ENCODE assay signal across 7 cellular contexts in the genomic region with DNA sequence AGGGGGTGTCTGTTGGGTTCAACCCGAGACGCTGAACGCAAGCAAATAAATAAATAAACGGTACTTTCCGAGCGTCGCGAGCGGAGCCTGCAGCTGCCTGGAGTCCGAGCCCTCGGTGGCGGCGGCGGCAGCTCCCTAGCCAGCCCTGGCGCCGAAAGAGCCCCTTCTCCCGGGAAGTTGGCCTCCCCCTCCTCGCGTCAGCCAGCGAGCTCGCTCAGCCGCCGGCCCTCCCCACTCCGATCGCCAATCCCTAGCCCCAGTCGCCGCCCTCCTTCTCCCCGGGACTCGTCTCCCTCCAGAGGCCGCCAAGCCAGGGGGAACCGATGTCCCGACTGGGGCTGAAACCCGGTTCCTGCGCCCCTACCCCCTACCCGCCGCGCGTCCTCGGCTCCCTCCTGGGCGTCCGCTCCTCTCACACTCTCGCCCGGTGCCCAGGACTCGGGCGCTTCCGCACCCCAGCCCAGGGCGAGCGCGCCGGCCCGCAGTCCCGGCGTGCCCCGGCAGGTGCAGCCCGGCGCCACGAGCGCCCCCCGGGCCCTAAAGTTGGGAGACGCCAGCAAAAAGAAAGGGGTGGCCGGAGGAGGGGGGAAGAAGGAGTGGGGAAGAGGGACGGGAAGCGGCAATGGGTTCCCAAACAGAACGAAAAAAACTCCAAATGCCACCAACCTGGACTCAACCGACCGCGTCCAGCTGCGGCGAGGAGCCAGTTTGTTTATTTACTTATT. TPM values are rescaled to one million over a fixed set of nuclear protein-coding genes. Genes with fewer than 3 reads are reported as not detected.
DNase-seq lines count a peak whose midpoint lies in the region; ATAC-seq and TF ChIP-seq lines count a peak whose summit lies in the region.

A gene with protein sequence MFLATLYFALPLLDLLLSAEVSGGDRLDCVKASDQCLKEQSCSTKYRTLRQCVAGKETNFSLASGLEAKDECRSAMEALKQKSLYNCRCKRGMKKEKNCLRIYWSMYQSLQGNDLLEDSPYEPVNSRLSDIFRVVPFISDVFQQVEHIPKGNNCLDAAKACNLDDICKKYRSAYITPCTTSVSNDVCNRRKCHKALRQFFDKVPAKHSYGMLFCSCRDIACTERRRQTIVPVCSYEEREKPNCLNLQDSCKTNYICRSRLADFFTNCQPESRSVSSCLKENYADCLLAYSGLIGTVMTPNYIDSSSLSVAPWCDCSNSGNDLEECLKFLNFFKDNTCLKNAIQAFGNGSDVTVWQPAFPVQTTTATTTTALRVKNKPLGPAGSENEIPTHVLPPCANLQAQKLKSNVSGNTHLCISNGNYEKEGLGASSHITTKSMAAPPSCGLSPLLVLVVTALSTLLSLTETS (minus strand): TSS at position 710 of the 725 bp plus-strand sequence. CDS start 1,177 bp downstream, outside the sequence.

- H3K9me3 ChIP-seq in NT2/D1 (ENCODE audit: insufficient read depth, low read length) = no peaks in the 10 kb centered on the region
- no peaks in the 10 kb centered on the region for H3K9me3 ChIP-seq in neuronal stem cell (replicated peaks in 1 of 2; ENCODE audit: control insufficient read depth in 2 of 2, insufficient read depth in 1 of 2, low read depth in 1 of 2, low read length in 2 of 2)

- no peak within 1 kb of the TSS for H2BK12ac ChIP-seq in neuronal stem cell (ENCODE audit: low read length)

- in situ Hi-C loops in GM13976 (cut with MboI; ENCODE audit: low sequenced_read_pairs, unreplicated experiment) = no loop called here

- H2BK5ac ChIP-seq in neuronal stem cell (ENCODE audit: low read length) = no peak within 1 kb of the TSS

- no peak within 1 kb of the TSS for H2BK15ac ChIP-seq in neuronal stem cell (ENCODE audit: low read length)

- H3K27ac ChIP-seq in neuronal stem cell (replicated peaks; ENCODE audit: low read length) = no peak within 1 kb of the TSS

- TF ChIP-seq CTCF in GM13976 (IDR thresholded peaks at IDR 0.05; ENCODE audit: borderline replicate concordance, control extremely low read depth, extremely low read depth, insufficient read depth, missing control alignments) (no peak), fibroblast of pulmonary artery (IDR thresholded peaks at IDR 0.05; ENCODE audit: low read length, missing control alignments) (no peak)

- H3K23ac ChIP-seq in neuronal stem cell (ENCODE audit: low read depth, low read length, poor library complexity) = peak within 1 kb of the TSS; percentile 77

- no peak within 1 kb of the TSS for H4K8ac ChIP-seq in neuronal stem cell (ENCODE audit: low read depth, low read length)

- peak within 1 kb of the TSS; percentile 100 for H3K4me2 ChIP-seq in neuronal stem cell (ENCODE audit: insufficient read depth, low read length, poor library complexity, severe bottlenecking)

- H3K4me1 ChIP-seq in NT2/D1 (ENCODE audit: insufficient read depth, insufficient read length) (no peaks in the 10 kb centered on the region), neuronal stem cell (ENCODE audit: control insufficient read depth in 2 of 2, insufficient read depth in 1 of 2, low read depth in 1 of 2, low read length in 2 of 2) (peaks cover 9 to 10% of the 10 kb centered on the region in 2 donors)

- no peak within 1 kb of the TSS for H4K91ac ChIP-seq in neuronal stem cell (ENCODE audit: low read depth, low read length, poor library complexity)

- H3K27me3 ChIP-seq in NT2/D1 (ENCODE audit: insufficient read depth, insufficient read length) (peaks cover 81% of the 10 kb centered on the region), neuronal stem cell (ENCODE audit: control insufficient read depth in 3 of 3, insufficient read depth in 3 of 3, low read depth in 1 of 3, low read length in 3 of 3) (peaks cover 0 to 57% (median 8%) of the 10 kb centered on the region in 3 experiments)

- no peak within 1 kb of the TSS for H3K14ac ChIP-seq in neuronal stem cell (ENCODE audit: low read length)

- no peak for ATAC-seq in HG02571 (IDR thresholded peaks at IDR 0.05; ENCODE audit: unreplicated experiment)

- H3K9ac ChIP-seq in NT2/D1 (ENCODE audit: insufficient read length, low read depth) (peak within 1 kb of the TSS; percentile 61), neuronal stem cell (ENCODE audit: low read depth, low read length, poor library complexity) (peak within 1 kb of the TSS; percentile 72)

- H2AK5ac ChIP-seq in neuronal stem cell (ENCODE audit: low read depth, low read length) = peak within 1 kb of the TSS; percentile 29

- peak; percentile 49 for DNase-seq in GM13976 (ENCODE audit: low spot score)
- no peak for DNase-seq in NT2/D1 (ENCODE audit: low read depth, low spot score)
- DNase-seq in fibroblast of pulmonary artery (ENCODE audit: low read depth) = peak; percentile 13
- peak; percentile 40 for DNase-seq in neuronal stem cell (ENCODE audit: low spot score)
- no peak for DNase-seq in pons (ENCODE audit: low spot score)
- no peak for DNase-seq in NCI-H2196 (lab: John Stamatoyannopoulos, UW; ENCODE audit: unreplicated experiment)

- H3K36me3 ChIP-seq in NT2/D1 (ENCODE audit: insufficient read depth, insufficient read length, low read length) (no peaks in the 10 kb centered on the region), neuronal stem cell (replicated peaks in 1 of 2; ENCODE audit: control insufficient read depth in 2 of 2, insufficient read depth in 2 of 2, low read length in 2 of 2) (peaks cover 0 to 32% of the 10 kb centered on the region in 2 donors)

- no peak within 1 kb of the TSS for H3K4ac ChIP-seq in neuronal stem cell (ENCODE audit: low read length)

- peak within 1 kb of the TSS; percentile 96 for H2AFZ ChIP-seq in neuronal stem cell (ENCODE audit: low read length)

- WGBS in neuronal stem cell (ENCODE audit: extremely low coverage in 2 of 2, insufficient read length in 2 of 2, insufficient replicate concordance in 1 of 2), 2 donors = no CpG with 5 or more reads among the region's 69 CpGs

- H2BK120ac ChIP-seq in neuronal stem cell (ENCODE audit: low read depth, low read length) = no peak within 1 kb of the TSS

- H3K79me1 ChIP-seq in neuronal stem cell (ENCODE audit: low read depth, low read length) = no peaks in the 10 kb centered on the region

- H3K18ac ChIP-seq in neuronal stem cell (ENCODE audit: low read length) = peak within 1 kb of the TSS; percentile 87

- H3K4me3 ChIP-seq in NT2/D1 (ENCODE audit: insufficient read length, low read depth) = peak within 1 kb of the TSS; percentile 61
- peak within 1 kb of the TSS; percentile 27 for H3K4me3 ChIP-seq in fibroblast of pulmonary artery (replicated peaks; ENCODE audit: low read depth, low read length)
- peak within 1 kb of the TSS; percentile 83 to 88 for H3K4me3 ChIP-seq in neuronal stem cell (ENCODE audit: low read length in 2 of 2)

RNA-seq across cellular contexts. Expression of the gene that starts here (rescaled TPM):
- 2.8 TPM for polyA plus RNA-seq in neuronal stem cell (2013, experiment 1 of 2)
- 2.8 TPM for polyA plus RNA-seq in neuronal stem cell (2013, experiment 2 of 2)

Comparison
In these comparisons a context has a peak if more than half of its experiments do, and no peak if none do; other contexts are left out.
1. DNase-seq: peak in GM13976 (single experiment), fibroblast of pulmonary artery (single experiment) and neuronal stem cell (single experiment); none in NT2/D1 (single experiment), pons (single experiment) and NCI-H2196 (single experiment).
2. H3K4me3 ChIP-seq: peak in every context shown above with its lines; median percentile 86 in neuronal stem cell; 61 in NT2/D1; 27 in fibroblast of pulmonary artery.